ENCODE assay signal across 22 cellular contexts in the genomic region with DNA sequence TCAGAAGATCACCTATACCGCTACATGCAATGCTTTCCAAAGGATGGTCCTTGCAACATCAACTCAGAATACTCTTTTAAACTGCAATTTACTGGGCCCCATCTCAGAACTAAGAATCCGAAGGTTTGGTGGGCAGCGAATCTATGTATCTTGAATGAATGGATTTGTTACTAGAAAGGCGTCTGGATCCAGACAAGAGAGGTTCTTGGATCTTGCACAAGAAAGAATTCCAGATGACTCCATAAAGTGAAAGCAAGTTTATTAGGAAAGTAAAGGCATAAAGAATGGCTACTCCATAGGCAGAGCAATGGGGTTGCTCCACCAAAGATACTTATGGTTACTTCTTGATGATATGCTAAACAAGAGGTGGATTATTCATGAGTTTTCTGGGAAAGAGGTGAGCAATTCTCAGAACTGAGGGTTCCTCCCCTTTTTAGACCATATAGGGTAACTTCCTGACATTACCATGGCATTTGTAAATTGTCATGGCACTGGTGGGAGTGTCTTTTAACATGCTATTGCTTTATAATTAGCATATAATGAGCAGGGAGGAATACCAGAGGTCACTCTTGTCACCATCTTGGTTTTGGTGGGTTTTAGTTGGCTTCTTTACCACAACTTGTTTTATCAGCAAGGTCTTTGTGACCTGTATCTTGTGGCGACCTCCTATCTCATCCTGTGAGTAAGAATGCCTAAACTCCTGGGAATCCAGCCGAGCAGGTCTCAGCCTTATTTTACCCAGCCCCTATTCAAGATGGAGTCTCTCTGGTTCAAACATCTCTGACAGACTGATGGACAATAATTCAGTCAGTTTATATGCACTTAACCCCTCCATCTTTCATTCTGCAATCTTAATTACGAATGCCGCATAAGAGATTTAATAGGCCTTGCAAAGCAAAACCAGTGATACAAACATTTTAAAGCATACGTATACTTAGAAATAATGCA. TPM values are rescaled to one million over a fixed set of nuclear protein-coding genes. Genes with fewer than 3 reads are reported as not detected.
DNase-seq lines count a peak whose midpoint lies in the region; ATAC-seq and TF ChIP-seq lines count a peak whose summit lies in the region.
"Had no signal": no experiment of that assay in that cellular context is flagged by ENCODE, and none has a peak within 500 bp of the region (broad histone marks: within the 10 kb centered on the region; RNA-seq: fewer than 3 reads in every experiment).

No MANE protein-coding gene starts in this region.

- H3K4me3 ChIP-seq in breast epithelium: no peak overlapping the region
- no peak overlapping the region for H3K4me3 ChIP-seq in hepatocyte
- no peak overlapping the region for H3K4me3 ChIP-seq in stomach
- H3K4me3 ChIP-seq in thyroid gland (replicated peaks in 1 of 3): no peak overlapping the region
- no peak overlapping the region for H3K4me3 ChIP-seq in neural progenitor cell
- H3K4me3 ChIP-seq: mucosa of descending colon, psoas muscle had no signal

- H4K20me1 ChIP-seq in hepatocyte (ENCODE audit: insufficient read depth, poor library complexity, severe bottlenecking) (no peaks in the 10 kb centered on the region), neural progenitor cell (ENCODE audit: low read depth) (no peaks in the 10 kb centered on the region)

- H3K27ac ChIP-seq in breast epithelium: peak overlapping the region; percentile 18 to 43
- peak overlapping the region; percentile 10 for H3K27ac ChIP-seq in hepatocyte
- peak overlapping the region in 3 of 5 donors; percentile 32 to 65 (median 60) for H3K27ac ChIP-seq in stomach
- H3K27ac ChIP-seq in thyroid gland: peak overlapping the region in 1 of 3 donors; percentile 60
- H3K27ac ChIP-seq in neural progenitor cell: no peak overlapping the region
- H3K27ac ChIP-seq: WERI-Rb-1 had no signal

- H2AFZ ChIP-seq in hepatocyte: no peak overlapping the region
- no peak overlapping the region for H2AFZ ChIP-seq in neural progenitor cell (replicated peaks)

- H3K9me3 ChIP-seq in breast epithelium (no peaks in the 10 kb centered on the region), hepatocyte (ENCODE audit: low read depth) (no peaks in the 10 kb centered on the region), stomach (no peaks in the 10 kb centered on the region), thyroid gland (no peaks in the 10 kb centered on the region), neural progenitor cell (ENCODE audit: low read depth) (no peaks in the 10 kb centered on the region)
- H3K9me3 ChIP-seq: mucosa of descending colon, psoas muscle had no signal

- H3K79me2 ChIP-seq in hepatocyte (no peaks in the 10 kb centered on the region), neural progenitor cell (ENCODE audit: low read depth) (no peaks in the 10 kb centered on the region)

- H3K27ac Mint-ChIP-seq in HFFc6: peak overlapping the region; percentile 40
- H3K27ac Mint-ChIP-seq in neural progenitor cell: no peak overlapping the region
- H3K27ac Mint-ChIP-seq: activated CD4-positive, alpha-beta T cell treated with anti-CD3 and anti-CD28 coated beads, Interleukin-2, amount 10 ng/mL, durations not matched to agents 7 days and 5 days; activated CD8-positive, alpha-beta memory T cell treated with anti-CD3 and anti-CD28 coated beads, Interleukin-2, amount 10 ng/mL, durations not matched to agents 7 days and 5 days; activated naive CD8-positive, alpha-beta T cell; stimulated activated memory B cell treated with anti-CD40 and anti-IgM and Interleukin-4, amounts not matched to agents 10 μg/mL and 1 μg/mL and 100 μg/mL, for 72 hours had no signal

- H3K4me2 ChIP-seq in hepatocyte (no peak overlapping the region), neural progenitor cell (no peak overlapping the region)

- H3K36me3 ChIP-seq in breast epithelium (no peaks in the 10 kb centered on the region), hepatocyte (replicated peaks; ENCODE audit: insufficient read depth, low read depth) (no peaks in the 10 kb centered on the region), stomach (no peaks in the 10 kb centered on the region), thyroid gland (no peaks in the 10 kb centered on the region), neural progenitor cell (no peaks in the 10 kb centered on the region)
- H3K36me3 ChIP-seq: WERI-Rb-1 had no signal

- H3F3A ChIP-seq in neural progenitor cell (ENCODE audit: low read depth): no peaks in the 10 kb centered on the region

- no peak for TF ChIP-seq CTCF in HFFc6 (IDR thresholded peaks at IDR 0.05)
- no peak for TF ChIP-seq CTCF in breast epithelium (IDR thresholded peaks at IDR 0.05)
- TF ChIP-seq CTCF in hepatocyte (IDR thresholded peaks at IDR 0.05; ENCODE audit: poor library complexity): no peak
- no peak for TF ChIP-seq CTCF in stomach (IDR thresholded peaks at IDR 0.05)
- no peak for TF ChIP-seq CTCF in thyroid gland (IDR thresholded peaks at IDR 0.05)
- TF ChIP-seq CTCF in neural progenitor cell (IDR thresholded peaks at IDR 0.05): no peak

- ATAC-seq in GM19397 (IDR thresholded peaks at IDR 0.05; ENCODE audit: unreplicated experiment): no peak
- ATAC-seq in HG03025 (IDR thresholded peaks at IDR 0.05; ENCODE audit: low FRiP score, unreplicated experiment): no peak
- ATAC-seq: activated CD8-positive, alpha-beta memory T cell treated with anti-CD3 and anti-CD28 coated beads, Interleukin-2, amount 10 ng/mL, durations not matched to agents 7 days and 5 days; stimulated activated memory B cell treated with anti-CD40 and anti-IgM and Interleukin-4, amounts not matched to agents 10 μg/mL and 1 μg/mL and 100 μg/mL, for 72 hours had no signal

- H3K4me1 ChIP-seq in breast epithelium: no peaks in the 10 kb centered on the region
- peaks cover 28% of the 10 kb centered on the region for H3K4me1 ChIP-seq in hepatocyte (ENCODE audit: insufficient read depth)
- peaks cover 0 to 13% (median 9%) of the 10 kb centered on the region in 4 donors for H3K4me1 ChIP-seq in stomach
- peaks cover 10 to 31% of the 10 kb centered on the region in 2 donors for H3K4me1 ChIP-seq in thyroid gland
- no peaks in the 10 kb centered on the region for H3K4me1 ChIP-seq in neural progenitor cell

- peaks cover 33% of the 10 kb centered on the region for H3K4me1 Mint-ChIP-seq in HFFc6 (ENCODE audit: low read depth)
- peaks cover 10% of the 10 kb centered on the region for H3K4me1 Mint-ChIP-seq in neural progenitor cell
- H3K4me1 Mint-ChIP-seq: activated CD8-positive, alpha-beta memory T cell treated with anti-CD3 and anti-CD28 coated beads, Interleukin-2, amount 10 ng/mL, durations not matched to agents 7 days and 5 days; stimulated activated memory B cell treated with anti-CD40 and anti-IgM and Interleukin-4, amounts not matched to agents 10 μg/mL and 1 μg/mL and 100 μg/mL, for 72 hours had no signal

- H3K27me3 ChIP-seq in breast epithelium: no peaks in the 10 kb centered on the region
- no peaks in the 10 kb centered on the region for H3K27me3 ChIP-seq in hepatocyte
- H3K27me3 ChIP-seq in stomach: no peaks in the 10 kb centered on the region
- no peaks in the 10 kb centered on the region for H3K27me3 ChIP-seq in thyroid gland
- H3K27me3 ChIP-seq in neural progenitor cell: peaks cover 3% of the 10 kb centered on the region

- WGBS in hepatocyte (ENCODE audit: low lambda C conversion rate, missing lambda C conversion rate): 93% methylated on average over 9 of the region's 9 CpGs
- WGBS in stomach, 5 donors: 84 to 92% (median 90%) methylated on average over 9 of the region's 9 CpGs
- 86 to 94% methylated on average over 9 of the region's 9 CpGs for WGBS in thyroid gland, 2 donors

- no peaks in the 10 kb centered on the region for H3K9me2 ChIP-seq in hepatocyte (replicated peaks; ENCODE audit: insufficient read depth)

- H3K9me3 Mint-ChIP-seq in HFFc6: no peaks in the 10 kb centered on the region
- no peaks in the 10 kb centered on the region for H3K9me3 Mint-ChIP-seq in neural progenitor cell
- H3K9me3 Mint-ChIP-seq: activated CD4-positive, alpha-beta T cell treated with anti-CD3 and anti-CD28 coated beads, Interleukin-2, amount 10 ng/mL, durations not matched to agents 7 days and 5 days; CD14-positive monocyte; stimulated activated memory B cell treated with anti-CD40 and anti-IgM and Interleukin-4, amounts not matched to agents 10 μg/mL and 1 μg/mL and 100 μg/mL, for 72 hours had no signal

- H3K9ac ChIP-seq in neural progenitor cell: no peak overlapping the region

- no peak for TF ChIP-seq EP300 in stomach (IDR thresholded peaks at IDR 0.05)

- H3K27me3 Mint-ChIP-seq in HFFc6 (ENCODE audit: insufficient read depth): peaks cover 4% of the 10 kb centered on the region
- peaks cover 9% of the 10 kb centered on the region for H3K27me3 Mint-ChIP-seq in neural progenitor cell (ENCODE audit: insufficient read depth, low read depth)
- H3K27me3 Mint-ChIP-seq: stimulated activated memory B cell treated with anti-CD40 and anti-IgM and Interleukin-4, amounts not matched to agents 10 μg/mL and 1 μg/mL and 100 μg/mL, for 72 hours had no signal

- TF ChIP-seq POLR2A in breast epithelium (IDR thresholded peaks at IDR 0.05): no peak
- no peak for TF ChIP-seq POLR2A in stomach (IDR thresholded peaks at IDR 0.05)
- no peak for TF ChIP-seq POLR2A in thyroid gland (IDR thresholded peaks at IDR 0.05)

- intact Hi-C loops in breast epithelium (cut with DNase I; ENCODE audit: low total_unique reads) (no loop called here), stomach (cut with DNase I; ENCODE audit: low total_unique reads) (no loop called here), thyroid gland (cut with DNase I) (no loop called here)

- H3K4me3 Mint-ChIP-seq in HFFc6: peak overlapping the region; percentile 8
- no peak overlapping the region for H3K4me3 Mint-ChIP-seq in neural progenitor cell
- H3K4me3 Mint-ChIP-seq: activated CD4-positive, alpha-beta T cell treated with anti-CD3 and anti-CD28 coated beads, Interleukin-2, amount 10 ng/mL, durations not matched to agents 7 days and 5 days; activated CD8-positive, alpha-beta memory T cell treated with anti-CD3 and anti-CD28 coated beads, Interleukin-2, amount 10 ng/mL, durations not matched to agents 7 days and 5 days; activated naive CD8-positive, alpha-beta T cell; CD14-positive monocyte; stimulated activated memory B cell treated with anti-CD40 and anti-IgM and Interleukin-4, amounts not matched to agents 10 μg/mL and 1 μg/mL and 100 μg/mL, for 72 hours had no signal

- DNase-seq in HFFc6: no peak
- DNase-seq in breast epithelium (ENCODE audit: low spot score in 2 of 2): no peak
- no peak for DNase-seq in hepatocyte (ENCODE audit: low spot score)
- no peak for DNase-seq in stomach
- no peak for DNase-seq in thyroid gland
- DNase-seq in neural progenitor cell (ENCODE audit: low spot score): no peak
- DNase-seq: activated CD4-positive, alpha-beta T cell treated with anti-CD3 and anti-CD28 coated beads, Interleukin-2, amount 10 ng/mL, durations not matched to agents 7 days and 5 days; activated CD8-positive, alpha-beta memory T cell treated with anti-CD3 and anti-CD28 coated beads, Interleukin-2, amount 10 ng/mL, durations not matched to agents 7 days and 5 days; effector CD8-positive, alpha-beta T cell; MM.1S; NCI-H1436 treated with DMSO at 0.1 percent for 48 hours; NCI-H524; NK-92 treated with Interleukin-12 subunit alpha and Interleukin-12 subunit beta, amount 100 ng/mL, for 24 hours; stimulated activated CD4-positive, alpha-beta T cell treated with anti-CD3 and anti-CD28 coated beads, Interleukin-2, amount 100 ng/mL, for 24 hours; WERI-Rb-1 had no signal

- H3K36me3 Mint-ChIP-seq in HFFc6 (ENCODE audit: low read depth) (no peaks in the 10 kb centered on the region), neural progenitor cell (no peaks in the 10 kb centered on the region)
- H3K36me3 Mint-ChIP-seq: activated CD8-positive, alpha-beta memory T cell treated with anti-CD3 and anti-CD28 coated beads, Interleukin-2, amount 10 ng/mL, durations not matched to agents 7 days and 5 days; activated naive CD8-positive, alpha-beta T cell; stimulated activated memory B cell treated with anti-CD40 and anti-IgM and Interleukin-4, amounts not matched to agents 10 μg/mL and 1 μg/mL and 100 μg/mL, for 72 hours had no signal

RNA-seq across cellular contexts. Expression of a gene that starts 7.5 kb away (rescaled TPM):
- total RNA-seq in HFFc6 (2021; fragmentation: NEBNext Ultra II Directional; extraction: Animal tissue kit (Norgen Biotek cat#: 25700)): 1 to 10 TPM; 2.6 to 6.7 (median 3.4) TPM
- total RNA-seq in breast epithelium (10 to 100 TPM in 2 of 3 donors, 1 to 10 TPM in 1; 9.8 to 14.4 (median 11.5) TPM), hepatocyte (14.6 and 16.5 TPM in 2 replicates), stomach (10 to 100 TPM in 2 of 5 donors, 1 to 10 TPM in 3; 1.8 to 21.9 (median 3.8) TPM), thyroid gland (10 to 100 TPM in 3 of 4 donors, 1 to 10 TPM in 1; 8.9 to 14.6 (median 13.3) TPM), neural progenitor cell (ENCODE audit: low replicate concordance) (3.7 and 10.3 TPM in 2 replicates)
- polyA plus RNA-seq in hepatocyte (7.8 and 9.3 TPM in 2 replicates), stomach (1 to 10 TPM; 1.8 to 3.1 (median 1.9) TPM)
